In the genomic region with DNA sequence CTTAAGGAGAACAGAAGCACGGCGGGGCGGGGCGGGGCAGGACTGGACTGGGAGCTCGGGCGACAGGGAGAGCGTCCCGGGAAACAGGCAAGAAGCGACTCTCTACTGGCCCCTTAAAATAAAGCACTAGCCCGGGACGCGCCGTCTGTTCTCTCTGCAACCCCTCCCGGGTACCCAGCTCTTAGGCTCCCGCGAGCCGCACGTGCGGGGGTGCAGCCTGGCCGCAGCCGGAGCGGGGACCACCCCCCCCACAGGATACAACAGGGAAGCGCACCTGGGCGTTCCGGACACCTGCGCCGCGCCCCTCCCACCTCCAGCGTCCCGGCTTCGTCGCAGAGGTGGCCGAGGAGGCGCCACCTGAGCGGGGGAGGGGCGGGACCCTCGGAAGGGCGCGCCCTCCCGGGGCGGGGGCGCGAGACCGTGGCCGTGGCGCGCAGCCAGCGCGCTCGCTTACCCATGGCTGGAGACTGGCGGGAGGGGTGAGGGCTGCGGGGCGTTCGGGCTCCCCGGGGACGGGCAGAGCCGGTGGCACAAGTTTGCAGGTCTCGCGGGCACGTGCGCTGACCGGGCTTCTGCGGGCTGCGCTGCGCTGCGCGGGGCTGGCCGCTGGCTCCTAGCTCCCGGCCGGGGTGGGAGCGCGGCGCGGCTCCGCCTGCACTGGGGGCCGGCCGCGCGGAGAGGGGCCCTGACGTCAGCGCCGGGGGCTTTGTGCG, we compare ENCODE assay signal across 8 cellular contexts.
A peak's percentile ranks its signal among the peaks of the same experiment; 100 is the strongest.
DNase-seq lines count a peak whose midpoint lies in the region; ATAC-seq, FAIRE-seq and TF ChIP-seq lines count a peak whose summit lies in the region.

No MANE protein-coding gene starts in this region.

- no peak overlapping the region for H4K91ac ChIP-seq in H1 (replicated peaks; ENCODE audit: insufficient read length, low read length)

- H2BK20ac ChIP-seq in H1 (ENCODE audit: low read length), result no peak overlapping the region

- H2AK5ac ChIP-seq in H1 (ENCODE audit: low read depth, low read length), result no peak overlapping the region

- no peak overlapping the region for H3K23ac ChIP-seq in H1 (ENCODE audit: insufficient read length)

- no peak overlapping the region for H2BK12ac ChIP-seq in H1 (ENCODE audit: low read depth, low read length)

- TF ChIP-seq EP300 in H1 (IDR thresholded peaks at IDR 0.05; ENCODE audit: borderline replicate concordance in 1 of 2, low read depth in 2 of 2, low read length in 2 of 2), result no peak

- POLR2A ChIA-PET in H1 (lab: Charles Lee; ENCODE audit: partially characterized antibody), result interaction anchor here (0.7 to 2.8 kb wide), 16 partner anchors 8 to 176 kb away, joined by 3 to 18 read pairs (median 3); partner anchors contain the start of gene GEMIN8

- peaks cover 2% of the 10 kb centered on the region for H3K23me2 ChIP-seq in H1 (ENCODE audit: low read depth, low read length)

- H2BK15ac ChIP-seq in H1 (ENCODE audit: low read length), result no peak overlapping the region

- H3K27ac ChIP-seq in SJSA1, result no peak overlapping the region
- peak overlapping the region; percentile 84; the same call in 1 of the 2 replicates for H3K27ac ChIP-seq in H1 (ENCODE audit: low read depth, low read length)
- peak overlapping the region in 1 of 2 donors; percentile 9 for H3K27ac ChIP-seq in mucosa of rectum (ENCODE audit: low read depth in 2 of 2, low read length in 2 of 2)

- H3K4me1 ChIP-seq in SJSA1 (replicated peaks), result peaks cover 6% of the 10 kb centered on the region
- peaks cover 9 to 21% (median 16%) of the 10 kb centered on the region in 4 experiments; a peak in 6 of 7 replicates for H3K4me1 ChIP-seq in H1 (replicated peaks in 1 of 4; ENCODE audit: control insufficient read depth in 3 of 4, insufficient read depth in 4 of 4, low read length in 3 of 4)
- H3K4me1 ChIP-seq in mucosa of rectum (ENCODE audit: control insufficient read depth in 2 of 2, insufficient read depth in 2 of 2, low read length in 2 of 2), result peaks cover 0 to 2% of the 10 kb centered on the region in 2 donors

- H3K14ac ChIP-seq in H1 (ENCODE audit: insufficient read length), result no peak overlapping the region

- H3K9me3 ChIP-seq in SJSA1 (replicated peaks) (no peaks in the 10 kb centered on the region), H1 (ENCODE audit: insufficient read depth in 2 of 2, low read depth in 1 of 2, low read length in 1 of 2) (no peaks in the 10 kb centered on the region), mucosa of rectum (ENCODE audit: control insufficient read depth in 2 of 2, low read length in 2 of 2) (no peaks in the 10 kb centered on the region)

- TF ChIP-seq RAD21 in H1 (IDR thresholded peaks at IDR 0.05 in 1 of 2, conservative IDR thresholded peaks at IDR 0.05 in 1 of 2; ENCODE audit: low read depth in 2 of 2, low read length in 2 of 2), result no peak

- H3K27me3 ChIP-seq in SJSA1 (replicated peaks) (peaks cover 10% of the 10 kb centered on the region; the same call in 1 of the 2 replicates), H1 (replicated peaks in 1 of 4; ENCODE audit: control insufficient read depth in 3 of 4, extremely low read depth in 1 of 4, insufficient read depth in 3 of 4, low read length in 3 of 4) (no peaks in the 10 kb centered on the region), mucosa of rectum (ENCODE audit: control insufficient read depth in 2 of 2, insufficient read depth in 2 of 2, low read length in 2 of 2) (peaks cover 24 to 25% of the 10 kb centered on the region in 2 donors)

- DNase-seq in activated CD4-positive, alpha-beta T cell treated with anti-CD3 and anti-CD28 coated beads for 48 hours, result peak; percentile 5
- DNase-seq in activated CD4-positive, alpha-beta T cell treated with anti-CD3 and anti-CD28 coated beads for 4 hours, result no peak
- DNase-seq in SJSA1 (ENCODE audit: low read depth in 1 of 2, low spot score in 2 of 2) (no peak), H1 (ENCODE audit: low read depth in 1 of 2, low spot score in 2 of 2) (peak in 1 of 2 experiments; percentile 67), NCI-H2107 (lab: John Stamatoyannopoulos, UW) (no peak), erythroblast (lab: John Stamatoyannopoulos, UW) (no peak)

- peak overlapping the region; percentile 77 for H4K8ac ChIP-seq in H1 (ENCODE audit: extremely low read depth, insufficient read depth, low read length)

- H2BK120ac ChIP-seq in H1 (replicated peaks; ENCODE audit: low read depth, low read length), result no peak overlapping the region

- peak overlapping the region; percentile 82 for H3K56ac ChIP-seq in H1 (replicated peaks; ENCODE audit: insufficient read length, low read depth, low read length)

- H3K18ac ChIP-seq in H1 (ENCODE audit: extremely low read depth, low read length), result no peak overlapping the region; the same call in 1 of the 2 replicates

- H3K9ac ChIP-seq in H1 (replicated peaks in 1 of 4; ENCODE audit: extremely low read depth in 1 of 4, low read depth in 3 of 4, low read length in 3 of 4) (peak overlapping the region in 3 of 4 experiments; percentile 56 to 82 (median 80); a peak in 6 of 7 replicates), mucosa of rectum (ENCODE audit: low read depth in 1 of 2, low read length in 2 of 2) (peak overlapping the region in 1 of 2 donors; percentile 34)

- no peak overlapping the region for H3K4ac ChIP-seq in H1 (replicated peaks; ENCODE audit: insufficient read length, low read depth, low read length)

- H3K36me3 ChIP-seq in SJSA1 (no peaks in the 10 kb centered on the region), H1 (ENCODE audit: control insufficient read depth in 2 of 4, insufficient read depth in 4 of 4, low read length in 3 of 4) (peaks cover 0 to 15% (median 0%) of the 10 kb centered on the region in 4 experiments; a peak in 2 of 8 replicates), mucosa of rectum (ENCODE audit: control insufficient read depth in 2 of 2, insufficient read depth in 2 of 2, low read length in 2 of 2) (no peaks in the 10 kb centered on the region)

- no peaks in the 10 kb centered on the region for H3K79me1 ChIP-seq in H1 (ENCODE audit: low read depth, low read length)

- H3K4me3 ChIP-seq in SJSA1 (peak overlapping the region; percentile 18), H1 (ENCODE audit: extremely low read depth in 1 of 4, insufficient read depth in 2 of 4, low read depth in 3 of 4, low read length in 4 of 4) (peak overlapping the region; percentile 44 to 84 (median 60)), mucosa of rectum (ENCODE audit: low read length in 2 of 2) (peak overlapping the region; percentile 29 to 48)

- H2AFZ ChIP-seq in H1 (ENCODE audit: low read length), result no peak overlapping the region

- TF ChIP-seq CTCF in H1 (IDR thresholded peaks at IDR 0.05; ENCODE audit: control extremely low read depth in 1 of 3, insufficient read depth in 1 of 3, low read depth in 1 of 3, low read length in 3 of 3), result no peak

- peak overlapping the region; percentile 16; the same call in 1 of the 2 replicates for H2BK5ac ChIP-seq in H1 (ENCODE audit: low read depth, low read length)

- no peak for FAIRE-seq in H1 (lab: Jason Lieb, UNC)

- H4K5ac ChIP-seq in H1 (ENCODE audit: insufficient read length, low read depth, low read length), result peak overlapping the region; percentile 62

- 0% methylated on average over 7 of the region's 83 CpGs; no CpG with 5 or more reads in 1 of the 2 experiments for WGBS in H1 (ENCODE audit: extremely low coverage in 1 of 2, insufficient coverage in 1 of 2, insufficient read length in 1 of 2, insufficient replicate concordance in 2 of 2, low coverage in 1 of 2, low lambda C conversion rate in 2 of 2, missing lambda C conversion rate in 1 of 2), 2 experiments

- peaks cover 0 to 38% of the 10 kb centered on the region in 2 experiments; a peak in 2 of 4 replicates for H3K79me2 ChIP-seq in H1 (ENCODE audit: control insufficient read depth in 1 of 2, insufficient read depth in 2 of 2, low read length in 2 of 2)

- H3K4me2 ChIP-seq in H1 (ENCODE audit: insufficient read depth in 1 of 2, low read depth in 2 of 2, low read length in 2 of 2), result peak overlapping the region; percentile 71 to 88

- CTCF ChIA-PET in H1 (lab: Charles Lee; ENCODE audit: partially characterized antibody), result interaction anchor here (0.9 to 1.4 kb wide), 2 partner anchors 29 to 157 kb away, joined by 3 to 4 read pairs; no protein-coding TSS in a partner anchor

- H4K20me1 ChIP-seq in H1 (replicated peaks in 1 of 2; ENCODE audit: control insufficient read depth in 1 of 2, insufficient read depth in 2 of 2, low read length in 2 of 2), result no peaks in the 10 kb centered on the region

- no peak for ATAC-seq in HG02840 (IDR thresholded peaks at IDR 0.05; ENCODE audit: low FRiP score, unreplicated experiment)

- TF ChIP-seq POLR2A in H1 (IDR thresholded peaks at IDR 0.05; ENCODE audit: control extremely low read depth in 1 of 2, low read depth in 2 of 2, low read length in 2 of 2) (peak; percentile 31 to 51; a peak in 2 of 3 replicates), erythroblast (IDR thresholded peaks at IDR 0.05; ENCODE audit: low read length) (no peak)

TF ChIP-seq in H1, 55 proteins besides CTCF, POLR2A, EP300 and RAD21 (continues in another document):
- TF ChIP-seq NANOG (IDR thresholded peaks at IDR 0.05; ENCODE audit: insufficient read depth, low read depth, low read length, poor library complexity, severe bottlenecking), result no peak
- TF ChIP-seq TAF1 (IDR thresholded peaks at IDR 0.05; ENCODE audit: low read depth, low read length), result peak; percentile 31; the same call in 1 of the 2 replicates
- no peak for TF ChIP-seq FOSL1 (IDR thresholded peaks at IDR 0.05; ENCODE audit: insufficient read depth, low read depth, low read length)
- TF ChIP-seq CEBPB (IDR thresholded peaks at IDR 0.05; ENCODE audit: low read depth, low read length), result no peak
- no peak for TF ChIP-seq SP2 (IDR thresholded peaks at IDR 0.05; ENCODE audit: low read length)
- TF ChIP-seq USF2 (IDR thresholded peaks at IDR 0.05; ENCODE audit: low read length), result no peak
- TF ChIP-seq, protein P1, sequence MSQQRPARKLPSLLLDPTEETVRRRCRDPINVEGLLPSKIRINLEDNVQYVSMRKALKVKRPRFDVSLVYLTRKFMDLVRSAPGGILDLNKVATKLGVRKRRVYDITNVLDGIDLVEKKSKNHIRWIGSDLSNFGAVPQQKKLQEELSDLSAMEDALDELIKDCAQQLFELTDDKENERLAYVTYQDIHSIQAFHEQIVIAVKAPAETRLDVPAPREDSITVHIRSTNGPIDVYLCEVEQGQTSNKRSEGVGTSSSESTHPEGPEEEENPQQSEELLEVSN (IDR thresholded peaks at IDR 0.05), result peak; percentile 61
- no peak for TF ChIP-seq GTF2F1 (IDR thresholded peaks at IDR 0.05; ENCODE audit: borderline replicate concordance, low read depth, low read length)
- TF ChIP-seq SIX5 (IDR thresholded peaks at IDR 0.05; ENCODE audit: low read depth, low read length), result no peak
- TF ChIP-seq SAP30 (IDR thresholded peaks at IDR 0.05; ENCODE audit: insufficient read depth, insufficient replicate concordance, low read length), result no peak
- TF ChIP-seq JUND (IDR thresholded peaks at IDR 0.05; ENCODE audit: low read length), result no peak
